Comparison of ENCODE assay signal across 9 cellular contexts in genomic region chr16:66508261-66508913, GRCh38. TPM values are rescaled to one million over a fixed set of nuclear protein-coding genes. Genes with fewer than 3 reads are reported as not detected.
DNase-seq lines count a peak whose midpoint lies in the region; ATAC-seq and TF ChIP-seq lines count a peak whose summit lies in the region.
"Had no signal": no experiment of that assay in that cellular context is flagged by ENCODE, and none has a peak within 500 bp of the region (broad histone marks: within the 10 kb centered on the region; RNA-seq: fewer than 3 reads in every experiment).

No MANE protein-coding gene starts in this region.

- H3K27ac ChIP-seq in fibroblast of lung (ENCODE audit: insufficient read depth, low read length) = no peak overlapping the region

- peaks cover 7% of the 10 kb centered on the region for H3K36me3 Mint-ChIP-seq in T-helper 2 cell treated with Interferon-gamma antibody and Interleukin-4, amounts not matched to agents 5 μg/mL and 100 μg/mL, for 36 hours (ENCODE audit: low read depth)

- no peaks in the 10 kb centered on the region for H3K27me3 ChIP-seq in fibroblast of lung (ENCODE audit: control insufficient read depth, insufficient read depth, low read length)

- no peaks in the 10 kb centered on the region for H3K27me3 Mint-ChIP-seq in T-helper 2 cell treated with Interferon-gamma antibody and Interleukin-4, amounts not matched to agents 5 μg/mL and 100 μg/mL, for 36 hours (ENCODE audit: low read depth)

- ATAC-seq in GM18867 (IDR thresholded peaks at IDR 0.05; ENCODE audit: unreplicated experiment) (peak; percentile 42), GM21390 (IDR thresholded peaks at IDR 0.05; ENCODE audit: unreplicated experiment) (no peak)

- in situ Hi-C loops in GM13976 (cut with MboI; ENCODE audit: low sequenced_read_pairs, unreplicated experiment) = no loop called here

- H3K36me3 ChIP-seq in fibroblast of lung (ENCODE audit: control insufficient read depth, insufficient read depth, low read length) = peaks cover 2% of the 10 kb centered on the region

- H3K27ac Mint-ChIP-seq in T-helper 2 cell treated with Interferon-gamma antibody and Interleukin-4, amounts not matched to agents 5 μg/mL and 100 μg/mL, for 36 hours = no peak overlapping the region

- no peak overlapping the region for H2AFZ ChIP-seq in fibroblast of lung (ENCODE audit: low read length)

- H3K9me3 ChIP-seq in fibroblast of lung (ENCODE audit: control insufficient read depth, insufficient read depth, low read depth, low read length) = no peaks in the 10 kb centered on the region

- peaks cover 28% of the 10 kb centered on the region for H3K4me1 ChIP-seq in fibroblast of lung (ENCODE audit: control insufficient read depth, extremely low read depth, insufficient read depth, low read length)

- H3K4me2 ChIP-seq in fibroblast of lung (ENCODE audit: extremely low read depth, insufficient read depth, low read length) = no peak overlapping the region

- H3K9me3 Mint-ChIP-seq in T-helper 2 cell treated with Interferon-gamma antibody and Interleukin-4, amounts not matched to agents 5 μg/mL and 100 μg/mL, for 36 hours = no peaks in the 10 kb centered on the region

- DNase-seq in LNCaP clone FGC (ENCODE audit: low read depth) (peak; percentile 89), fibroblast of lung (ENCODE audit: low read depth in 2 of 2) (peak; percentile 53 to 66), retinal pigment epithelial cell (ENCODE audit: low read depth) (peak; percentile 89), GM13976 (ENCODE audit: low spot score) (no peak), GM10266 (ENCODE audit: extremely low spot score) (no peak)
- DNase-seq in T-helper 2 cell treated with Interferon-gamma antibody and Interleukin-4, amounts not matched to agents 5 μg/mL and 100 μg/mL, for 36 hours (ENCODE audit: low spot score) = no peak
- DNase-seq: OCI-M1 had no signal

- H3K4me1 Mint-ChIP-seq in T-helper 2 cell treated with Interferon-gamma antibody and Interleukin-4, amounts not matched to agents 5 μg/mL and 100 μg/mL, for 36 hours (ENCODE audit: low read depth) = peaks cover 1% of the 10 kb centered on the region

- no peaks in the 10 kb centered on the region for H3K79me2 ChIP-seq in fibroblast of lung (ENCODE audit: control insufficient read depth, insufficient read depth, low read length)

- no peak overlapping the region for H3K4me3 Mint-ChIP-seq in T-helper 2 cell treated with Interferon-gamma antibody and Interleukin-4, amounts not matched to agents 5 μg/mL and 100 μg/mL, for 36 hours

- H3K9ac ChIP-seq in fibroblast of lung (ENCODE audit: insufficient read depth, low read length) = no peak overlapping the region

- H3K4me3 ChIP-seq in LNCaP clone FGC (ENCODE audit: low read depth, low read length) (no peak overlapping the region), fibroblast of lung (replicated peaks in 1 of 4; ENCODE audit: control extremely low read depth in 1 of 4, insufficient read depth in 1 of 4, low read depth in 3 of 4, low read length in 4 of 4) (no peak overlapping the region), retinal pigment epithelial cell (ENCODE audit: low read length) (no peak overlapping the region)

- H4K20me1 ChIP-seq in fibroblast of lung (ENCODE audit: control insufficient read depth, extremely low read depth, insufficient read depth, low read length) = no peaks in the 10 kb centered on the region

- TF ChIP-seq CTCF in LNCaP clone FGC (IDR thresholded peaks at IDR 0.05; ENCODE audit: control insufficient read depth, extremely low read depth, insufficient read depth) (no peak), fibroblast of lung (conservative IDR thresholded peaks at IDR 0.05 in 1 of 2, IDR thresholded peaks at IDR 0.05 in 1 of 2; ENCODE audit: low read depth in 1 of 2, low read length in 2 of 2) (no peak), retinal pigment epithelial cell (conservative IDR thresholded peaks at IDR 0.05; ENCODE audit: low read depth, low read length) (peak; percentile 29), GM13976 (IDR thresholded peaks at IDR 0.05; ENCODE audit: borderline replicate concordance, control extremely low read depth, extremely low read depth, insufficient read depth, missing control alignments) (no peak), GM10266 (IDR thresholded peaks at IDR 0.05; ENCODE audit: control insufficient read depth, insufficient read depth, low read depth, missing control alignments) (no peak)

RNA-seq across cellular contexts. Expression of gene TK2, which starts 41.5 kb away (rescaled TPM):
- total RNA-seq in fibroblast of lung = 57.5 and 73.7 TPM in 2 replicates
- polyA plus RNA-seq in fibroblast of lung = 34.8 and 36.8 TPM in 2 replicates
- 24.8 and 31.4 TPM in 2 replicates for polyA plus RNA-seq in fibroblast of lung (2012)
- 75.7 and 207 TPM in 2 replicates for polyA minus RNA-seq in fibroblast of lung (ENCODE audit: low replicate concordance)

RNA-seq across cellular contexts. Expression of gene CKLF, which starts 44.0 kb away (rescaled TPM):
- total RNA-seq in fibroblast of lung = 38.8 and 41.9 TPM in 2 replicates
- polyA plus RNA-seq in fibroblast of lung = 70.9 and 82.8 TPM in 2 replicates
- 70.3 and 72.2 TPM in 2 replicates for polyA plus RNA-seq in fibroblast of lung (2012)
- 11.3 and 28.6 TPM in 2 replicates for polyA minus RNA-seq in fibroblast of lung (ENCODE audit: low replicate concordance)

RNA-seq across cellular contexts. Expression of gene CMTM1, which starts 57.9 kb away (rescaled TPM):
- 1.5 and 2.3 TPM in 2 replicates for total RNA-seq in fibroblast of lung
- polyA plus RNA-seq in fibroblast of lung = 0.87 and 0.99 TPM in 2 replicates
- polyA plus RNA-seq in fibroblast of lung (2012) = 0.99 and 2.2 TPM in 2 replicates
- polyA minus RNA-seq in fibroblast of lung (ENCODE audit: low replicate concordance) = 1.1 TPM in 1 of 2 replicates, not detected in the other

Comparison
In these comparisons a context has a peak if more than half of its experiments do, and no peak if none do; other contexts are left out.
1. DNase-seq: peak in LNCaP clone FGC (single experiment), fibroblast of lung (2 of 2) and retinal pigment epithelial cell (single experiment); none in T-helper 2 cell treated with Interferon-gamma antibody and Interleukin-4, amounts not matched to agents 5 μg/mL and 100 μg/mL, for 36 hours (single experiment), GM13976 (single experiment) and GM10266 (single experiment).